ENCODE assay signal across 1 cellular context in genomic region chr6:34696739-34697543, GRCh38.
TF ChIP-seq lines count a peak whose summit lies in the region.

ILRUN (minus strand) TSS chr6:34696767; CDS start chr6:34696603, 164 bp downstream.

TF ChIP-seq in HepG2, 621 proteins besides CTCF, POLR2A, EP300 and RAD21 (continued from another document and continues in another):
- TF ChIP-seq, protein P1, sequence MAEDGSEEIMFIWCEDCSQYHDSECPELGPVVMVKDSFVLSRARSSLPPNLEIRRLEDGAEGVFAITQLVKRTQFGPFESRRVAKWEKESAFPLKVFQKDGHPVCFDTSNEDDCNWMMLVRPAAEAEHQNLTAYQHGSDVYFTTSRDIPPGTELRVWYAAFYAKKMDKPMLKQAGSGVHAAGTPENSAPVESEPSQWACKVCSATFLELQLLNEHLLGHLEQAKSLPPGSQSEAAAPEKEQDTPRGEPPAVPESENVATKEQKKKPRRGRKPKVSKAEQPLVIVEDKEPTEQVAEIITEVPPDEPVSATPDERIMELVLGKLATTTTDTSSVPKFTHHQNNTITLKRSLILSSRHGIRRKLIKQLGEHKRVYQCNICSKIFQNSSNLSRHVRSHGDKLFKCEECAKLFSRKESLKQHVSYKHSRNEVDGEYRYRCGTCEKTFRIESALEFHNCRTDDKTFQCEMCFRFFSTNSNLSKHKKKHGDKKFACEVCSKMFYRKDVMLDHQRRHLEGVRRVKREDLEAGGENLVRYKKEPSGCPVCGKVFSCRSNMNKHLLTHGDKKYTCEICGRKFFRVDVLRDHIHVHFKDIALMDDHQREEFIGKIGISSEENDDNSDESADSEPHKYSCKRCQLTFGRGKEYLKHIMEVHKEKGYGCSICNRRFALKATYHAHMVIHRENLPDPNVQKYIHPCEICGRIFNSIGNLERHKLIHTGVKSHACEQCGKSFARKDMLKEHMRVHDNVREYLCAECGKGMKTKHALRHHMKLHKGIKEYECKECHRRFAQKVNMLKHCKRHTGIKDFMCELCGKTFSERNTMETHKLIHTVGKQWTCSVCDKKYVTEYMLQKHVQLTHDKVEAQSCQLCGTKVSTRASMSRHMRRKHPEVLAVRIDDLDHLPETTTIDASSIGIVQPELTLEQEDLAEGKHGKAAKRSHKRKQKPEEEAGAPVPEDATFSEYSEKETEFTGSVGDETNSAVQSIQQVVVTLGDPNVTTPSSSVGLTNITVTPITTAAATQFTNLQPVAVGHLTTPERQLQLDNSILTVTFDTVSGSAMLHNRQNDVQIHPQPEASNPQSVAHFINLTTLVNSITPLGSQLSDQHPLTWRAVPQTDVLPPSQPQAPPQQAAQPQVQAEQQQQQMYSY (CRISPR knock-in tag; IDR thresholded peaks at IDR 0.05): no peak
- no peak for TF ChIP-seq FLYWCH1 (CRISPR knock-in tag; IDR thresholded peaks at IDR 0.05)
- TF ChIP-seq ELF4 (CRISPR knock-in tag; IDR thresholded peaks at IDR 0.05; ENCODE audit: borderline replicate concordance): no peak; the same call in 1 of the 2 replicates
- TF ChIP-seq BRF2 (CRISPR knock-in tag; IDR thresholded peaks at IDR 0.05): no peak
- TF ChIP-seq BHLHE40 (IDR thresholded peaks at IDR 0.05; ENCODE audit: low read length): peak; percentile 38; the same call in 1 of the 2 replicates
- TF ChIP-seq ATAD3A (CRISPR knock-in tag; IDR thresholded peaks at IDR 0.05): no peak
- no peak for TF ChIP-seq TRIM24 (CRISPR knock-in tag; IDR thresholded peaks at IDR 0.05)
- peak; percentile 51; the same call in 1 of the 2 replicates for TF ChIP-seq MED1 (CRISPR knock-in tag; IDR thresholded peaks at IDR 0.05)
- TF ChIP-seq ZNF567 (CRISPR knock-in tag; IDR thresholded peaks at IDR 0.05; ENCODE audit: borderline replicate concordance): peak; percentile 34; the same call in 1 of the 2 replicates
- TF ChIP-seq, protein P2, sequence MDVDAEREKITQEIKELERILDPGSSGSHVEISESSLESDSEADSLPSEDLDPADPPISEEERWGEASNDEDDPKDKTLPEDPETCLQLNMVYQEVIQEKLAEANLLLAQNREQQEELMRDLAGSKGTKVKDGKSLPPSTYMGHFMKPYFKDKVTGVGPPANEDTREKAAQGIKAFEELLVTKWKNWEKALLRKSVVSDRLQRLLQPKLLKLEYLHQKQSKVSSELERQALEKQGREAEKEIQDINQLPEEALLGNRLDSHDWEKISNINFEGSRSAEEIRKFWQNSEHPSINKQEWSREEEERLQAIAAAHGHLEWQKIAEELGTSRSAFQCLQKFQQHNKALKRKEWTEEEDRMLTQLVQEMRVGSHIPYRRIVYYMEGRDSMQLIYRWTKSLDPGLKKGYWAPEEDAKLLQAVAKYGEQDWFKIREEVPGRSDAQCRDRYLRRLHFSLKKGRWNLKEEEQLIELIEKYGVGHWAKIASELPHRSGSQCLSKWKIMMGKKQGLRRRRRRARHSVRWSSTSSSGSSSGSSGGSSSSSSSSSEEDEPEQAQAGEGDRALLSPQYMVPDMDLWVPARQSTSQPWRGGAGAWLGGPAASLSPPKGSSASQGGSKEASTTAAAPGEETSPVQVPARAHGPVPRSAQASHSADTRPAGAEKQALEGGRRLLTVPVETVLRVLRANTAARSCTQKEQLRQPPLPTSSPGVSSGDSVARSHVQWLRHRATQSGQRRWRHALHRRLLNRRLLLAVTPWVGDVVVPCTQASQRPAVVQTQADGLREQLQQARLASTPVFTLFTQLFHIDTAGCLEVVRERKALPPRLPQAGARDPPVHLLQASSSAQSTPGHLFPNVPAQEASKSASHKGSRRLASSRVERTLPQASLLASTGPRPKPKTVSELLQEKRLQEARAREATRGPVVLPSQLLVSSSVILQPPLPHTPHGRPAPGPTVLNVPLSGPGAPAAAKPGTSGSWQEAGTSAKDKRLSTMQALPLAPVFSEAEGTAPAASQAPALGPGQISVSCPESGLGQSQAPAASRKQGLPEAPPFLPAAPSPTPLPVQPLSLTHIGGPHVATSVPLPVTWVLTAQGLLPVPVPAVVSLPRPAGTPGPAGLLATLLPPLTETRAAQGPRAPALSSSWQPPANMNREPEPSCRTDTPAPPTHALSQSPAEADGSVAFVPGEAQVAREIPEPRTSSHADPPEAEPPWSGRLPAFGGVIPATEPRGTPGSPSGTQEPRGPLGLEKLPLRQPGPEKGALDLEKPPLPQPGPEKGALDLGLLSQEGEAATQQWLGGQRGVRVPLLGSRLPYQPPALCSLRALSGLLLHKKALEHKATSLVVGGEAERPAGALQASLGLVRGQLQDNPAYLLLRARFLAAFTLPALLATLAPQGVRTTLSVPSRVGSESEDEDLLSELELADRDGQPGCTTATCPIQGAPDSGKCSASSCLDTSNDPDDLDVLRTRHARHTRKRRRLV (CRISPR knock-in tag; IDR thresholded peaks at IDR 0.05): no peak
- peak; percentile 40; the same call in 1 of the 2 replicates for TF ChIP-seq TFAP4 (IDR thresholded peaks at IDR 0.05; ENCODE audit: borderline replicate concordance, low read depth)
- peak; percentile 72; the same call in 1 of the 2 replicates for TF ChIP-seq ZNF816 (CRISPR knock-in tag; IDR thresholded peaks at IDR 0.05; ENCODE audit: borderline replicate concordance)
- TF ChIP-seq ZNF24 (IDR thresholded peaks at IDR 0.05): no peak
- TF ChIP-seq STAG1 (CRISPR knock-in tag; IDR thresholded peaks at IDR 0.05): no peak
- no peak for TF ChIP-seq ZNF577 (CRISPR knock-in tag; IDR thresholded peaks at IDR 0.05; ENCODE audit: borderline replicate concordance, low read depth)
- TF ChIP-seq JDP2 (CRISPR knock-in tag; IDR thresholded peaks at IDR 0.05; ENCODE audit: borderline replicate concordance): no peak; the same call in 1 of the 2 replicates
- TF ChIP-seq TARDBP (CRISPR knock-in tag; IDR thresholded peaks at IDR 0.05): 0 out of 2 replicates have a peak, but pooled peaks have one; percentile 16
- no peak for TF ChIP-seq NONO (IDR thresholded peaks at IDR 0.05)
- peak; percentile 86 for TF ChIP-seq NONO (CRISPR knock-in tag; conservative IDR thresholded peaks at IDR 0.05)
- TF ChIP-seq ZNF329 (CRISPR knock-in tag; IDR thresholded peaks at IDR 0.05; ENCODE audit: low read depth): no peak
- TF ChIP-seq ZNF446 (CRISPR knock-in tag; IDR thresholded peaks at IDR 0.05): no peak
- no peak for TF ChIP-seq ZNF549 (CRISPR knock-in tag; IDR thresholded peaks at IDR 0.05)
- no peak for TF ChIP-seq MATR3 (CRISPR knock-in tag; IDR thresholded peaks at IDR 0.05)
- no peak; the same call in 1 of the 2 replicates for TF ChIP-seq ZFAT (CRISPR knock-in tag; conservative IDR thresholded peaks at IDR 0.05)
- no peak for TF ChIP-seq ZNF530 (CRISPR knock-in tag; IDR thresholded peaks at IDR 0.05; ENCODE audit: low read depth)
- TF ChIP-seq MTF2 (CRISPR knock-in tag; IDR thresholded peaks at IDR 0.05; ENCODE audit: borderline replicate concordance): no peak
- TF ChIP-seq GATAD2A (CRISPR knock-in tag; IDR thresholded peaks at IDR 0.05): peak; percentile 46; the same call in 1 of the 2 replicates
- TF ChIP-seq ZNF761 (CRISPR knock-in tag; conservative IDR thresholded peaks at IDR 0.05): no peak
- TF ChIP-seq SAFB2 (CRISPR knock-in tag; IDR thresholded peaks at IDR 0.05; ENCODE audit: borderline replicate concordance, low read depth): no peak; the same call in 1 of the 2 replicates
- TF ChIP-seq, protein P3, sequence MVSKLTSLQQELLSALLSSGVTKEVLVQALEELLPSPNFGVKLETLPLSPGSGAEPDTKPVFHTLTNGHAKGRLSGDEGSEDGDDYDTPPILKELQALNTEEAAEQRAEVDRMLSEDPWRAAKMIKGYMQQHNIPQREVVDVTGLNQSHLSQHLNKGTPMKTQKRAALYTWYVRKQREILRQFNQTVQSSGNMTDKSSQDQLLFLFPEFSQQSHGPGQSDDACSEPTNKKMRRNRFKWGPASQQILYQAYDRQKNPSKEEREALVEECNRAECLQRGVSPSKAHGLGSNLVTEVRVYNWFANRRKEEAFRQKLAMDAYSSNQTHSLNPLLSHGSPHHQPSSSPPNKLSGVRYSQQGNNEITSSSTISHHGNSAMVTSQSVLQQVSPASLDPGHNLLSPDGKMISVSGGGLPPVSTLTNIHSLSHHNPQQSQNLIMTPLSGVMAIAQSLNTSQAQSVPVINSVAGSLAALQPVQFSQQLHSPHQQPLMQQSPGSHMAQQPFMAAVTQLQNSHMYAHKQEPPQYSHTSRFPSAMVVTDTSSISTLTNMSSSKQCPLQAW (CRISPR knock-in tag; IDR thresholded peaks at IDR 0.05): peak; percentile 86
- no peak for TF ChIP-seq ZBTB39 (CRISPR knock-in tag; IDR thresholded peaks at IDR 0.05)
- peak; percentile 55 for TF ChIP-seq GABPA (IDR thresholded peaks at IDR 0.05; ENCODE audit: low read depth, low read length)
- peak; percentile 83 for TF ChIP-seq GABPA (CRISPR knock-in tag; IDR thresholded peaks at IDR 0.05; ENCODE audit: low read depth)
- no peak for TF ChIP-seq ARNT2 (CRISPR knock-in tag; IDR thresholded peaks at IDR 0.05; ENCODE audit: low read depth)
- TF ChIP-seq ZMYM3 (CRISPR knock-in tag; IDR thresholded peaks at IDR 0.05): 0 out of 2 replicates have a peak, but pooled peaks have one; percentile 39
- peak; percentile 74; the same call in 1 of the 2 replicates for TF ChIP-seq KLF6 (CRISPR knock-in tag; IDR thresholded peaks at IDR 0.05)
- no peak for TF ChIP-seq NFE2L2 (IDR thresholded peaks at IDR 0.05; ENCODE audit: low read length)
- TF ChIP-seq ZFP1 (CRISPR knock-in tag; IDR thresholded peaks at IDR 0.05): no peak
- TF ChIP-seq, protein P4, sequence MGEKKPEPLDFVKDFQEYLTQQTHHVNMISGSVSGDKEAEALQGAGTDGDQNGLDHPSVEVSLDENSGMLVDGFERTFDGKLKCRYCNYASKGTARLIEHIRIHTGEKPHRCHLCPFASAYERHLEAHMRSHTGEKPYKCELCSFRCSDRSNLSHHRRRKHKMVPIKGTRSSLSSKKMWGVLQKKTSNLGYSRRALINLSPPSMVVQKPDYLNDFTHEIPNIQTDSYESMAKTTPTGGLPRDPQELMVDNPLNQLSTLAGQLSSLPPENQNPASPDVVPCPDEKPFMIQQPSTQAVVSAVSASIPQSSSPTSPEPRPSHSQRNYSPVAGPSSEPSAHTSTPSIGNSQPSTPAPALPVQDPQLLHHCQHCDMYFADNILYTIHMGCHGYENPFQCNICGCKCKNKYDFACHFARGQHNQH (CRISPR knock-in tag; IDR thresholded peaks at IDR 0.05): peak; percentile 73; the same call in 1 of the 2 replicates
- no peak; the same call in 1 of the 2 replicates for TF ChIP-seq NCOA2 (CRISPR knock-in tag; IDR thresholded peaks at IDR 0.05)
- no peak for TF ChIP-seq PRDM10 (CRISPR knock-in tag; IDR thresholded peaks at IDR 0.05; ENCODE audit: low read depth)
- TF ChIP-seq EEA1 (CRISPR knock-in tag; IDR thresholded peaks at IDR 0.05; ENCODE audit: borderline replicate concordance): no peak
- peak; percentile 77; the same call in 1 of the 2 replicates for TF ChIP-seq ZNF619 (CRISPR knock-in tag; IDR thresholded peaks at IDR 0.05)
- TF ChIP-seq, protein P5, sequence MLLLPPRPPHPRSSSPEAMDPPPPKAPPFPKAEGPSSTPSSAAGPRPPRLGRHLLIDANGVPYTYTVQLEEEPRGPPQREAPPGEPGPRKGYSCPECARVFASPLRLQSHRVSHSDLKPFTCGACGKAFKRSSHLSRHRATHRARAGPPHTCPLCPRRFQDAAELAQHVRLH (CRISPR knock-in tag; IDR thresholded peaks at IDR 0.05; ENCODE audit: borderline replicate concordance, low read depth): peak; percentile 82; the same call in 1 of the 2 replicates
- no peak for TF ChIP-seq NBN (conservative IDR thresholded peaks at IDR 0.05)
- TF ChIP-seq DNMT1 (CRISPR knock-in tag; IDR thresholded peaks at IDR 0.05): no peak; the same call in 1 of the 2 replicates
